In genomic region chr3:179606534-179607085, GRCh38 we compare ENCODE assay signal across 2 cellular contexts.
TF ChIP-seq lines count a peak whose summit lies in the region.

No MANE protein-coding gene starts in this region.

TF ChIP-seq in GM12891, 5 proteins besides CTCF, POLR2A, EP300 and RAD21:
- TF ChIP-seq TAF1 (IDR thresholded peaks at IDR 0.05; ENCODE audit: low read depth, low read length) = no peak
- TF ChIP-seq SPI1 (IDR thresholded peaks at IDR 0.05; ENCODE audit: low read depth, low read length) = peak; percentile 97

TF ChIP-seq in GM12878, 131 proteins besides CTCF, POLR2A, EP300 and RAD21:
- TF ChIP-seq IKZF2 (IDR thresholded peaks at IDR 0.05) = peak; percentile 30 to 49; a peak in 2 of 4 replicates
- no peak for TF ChIP-seq MEF2A (IDR thresholded peaks at IDR 0.05; ENCODE audit: insufficient read depth, low read depth, low read length)
- TF ChIP-seq TAF1 (IDR thresholded peaks at IDR 0.05; ENCODE audit: borderline replicate concordance, low read depth, low read length) = no peak
- TF ChIP-seq NKRF (conservative IDR thresholded peaks at IDR 0.05) = no peak
- no peak for TF ChIP-seq YBX1 (IDR thresholded peaks at IDR 0.05)
- no peak for TF ChIP-seq ASH2L (IDR thresholded peaks at IDR 0.05; ENCODE audit: borderline replicate concordance, low read depth)
- TF ChIP-seq RAD51 (IDR thresholded peaks at IDR 0.05) = no peak
- TF ChIP-seq ATF7 (IDR thresholded peaks at IDR 0.05; ENCODE audit: low read depth) = 0 out of 2 replicates have a peak, but pooled peaks have one; percentile 27
- peak; percentile 96 for TF ChIP-seq SPI1 (IDR thresholded peaks at IDR 0.05; ENCODE audit: borderline replicate concordance, insufficient read depth, low read depth, low read length)
- peak; percentile 56; the same call in 1 of the 2 replicates for TF ChIP-seq DPF2 (IDR thresholded peaks at IDR 0.05)
- no peak for TF ChIP-seq SUPT20H (IDR thresholded peaks at IDR 0.05; ENCODE audit: borderline replicate concordance, control insufficient read depth, low read depth, low read length)
- 0 out of 2 replicates have a peak, but pooled peaks have one; percentile 36 for TF ChIP-seq MTA2 (IDR thresholded peaks at IDR 0.05; ENCODE audit: low read depth)
- TF ChIP-seq RFX5 (IDR thresholded peaks at IDR 0.05; ENCODE audit: low read depth, low read length) = no peak
- TF ChIP-seq PAX8 (IDR thresholded peaks at IDR 0.05) = no peak
- TF ChIP-seq BMI1 (IDR thresholded peaks at IDR 0.05; ENCODE audit: borderline replicate concordance) = no peak
- TF ChIP-seq, protein P1, sequence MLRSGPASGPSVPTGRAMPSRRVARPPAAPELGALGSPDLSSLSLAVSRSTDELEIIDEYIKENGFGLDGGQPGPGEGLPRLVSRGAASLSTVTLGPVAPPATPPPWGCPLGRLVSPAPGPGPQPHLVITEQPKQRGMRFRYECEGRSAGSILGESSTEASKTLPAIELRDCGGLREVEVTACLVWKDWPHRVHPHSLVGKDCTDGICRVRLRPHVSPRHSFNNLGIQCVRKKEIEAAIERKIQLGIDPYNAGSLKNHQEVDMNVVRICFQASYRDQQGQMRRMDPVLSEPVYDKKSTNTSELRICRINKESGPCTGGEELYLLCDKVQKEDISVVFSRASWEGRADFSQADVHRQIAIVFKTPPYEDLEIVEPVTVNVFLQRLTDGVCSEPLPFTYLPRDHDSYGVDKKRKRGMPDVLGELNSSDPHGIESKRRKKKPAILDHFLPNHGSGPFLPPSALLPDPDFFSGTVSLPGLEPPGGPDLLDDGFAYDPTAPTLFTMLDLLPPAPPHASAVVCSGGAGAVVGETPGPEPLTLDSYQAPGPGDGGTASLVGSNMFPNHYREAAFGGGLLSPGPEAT (IDR thresholded peaks at IDR 0.05; ENCODE audit: low read depth) = no peak
- 0 out of 2 replicates have a peak, but pooled peaks have one; percentile 29 for TF ChIP-seq NBN (IDR thresholded peaks at IDR 0.05)
- no peak for TF ChIP-seq E2F4 (IDR thresholded peaks at IDR 0.05; ENCODE audit: low read depth, low read length)
